Comparison of ENCODE assay signal across 8 cellular contexts in genomic region chr17:56594528-56595418, GRCh38. TPM values are rescaled to one million over a fixed set of nuclear protein-coding genes. Genes with fewer than 3 reads are reported as not detected.
DNase-seq lines count a peak whose midpoint lies in the region; ATAC-seq, FAIRE-seq and TF ChIP-seq lines count a peak whose summit lies in the region.

No MANE protein-coding gene starts in this region.

- peaks cover 19% of the 10 kb centered on the region for H3K27me3 ChIP-seq in CD4-positive, alpha-beta T cell (ENCODE audit: control insufficient read depth, insufficient read depth, low read length)
- peaks cover 83% of the 10 kb centered on the region for H3K27me3 ChIP-seq in neural progenitor cell

- peaks cover 44% of the 10 kb centered on the region for H3K27me3 Mint-ChIP-seq in CD4-positive, alpha-beta T cell
- H3K27me3 Mint-ChIP-seq in activated B cell treated with CpG ODN at 0.5 μM for 24 hours (peaks cover 47% of the 10 kb centered on the region), endothelial cell (ENCODE audit: unreplicated experiment) (peaks cover 17% of the 10 kb centered on the region), neural progenitor cell (ENCODE audit: insufficient read depth, low read depth) (peaks cover 8% of the 10 kb centered on the region)

- H3K4me1 Mint-ChIP-seq in CD4-positive, alpha-beta T cell (ENCODE audit: low read depth), result peaks cover 37% of the 10 kb centered on the region
- peaks cover 42% of the 10 kb centered on the region for H3K4me1 Mint-ChIP-seq in activated B cell treated with CpG ODN at 0.5 μM for 24 hours
- H3K4me1 Mint-ChIP-seq in endothelial cell (ENCODE audit: unreplicated experiment), result peaks cover 13% of the 10 kb centered on the region
- H3K4me1 Mint-ChIP-seq in neural progenitor cell, result peaks cover 30% of the 10 kb centered on the region

- H3K9me3 Mint-ChIP-seq in CD4-positive, alpha-beta T cell, result no peaks in the 10 kb centered on the region
- H3K9me3 Mint-ChIP-seq in activated B cell treated with CpG ODN at 0.5 μM for 24 hours (no peaks in the 10 kb centered on the region), endothelial cell (ENCODE audit: unreplicated experiment) (no peaks in the 10 kb centered on the region), neural progenitor cell (no peaks in the 10 kb centered on the region)

- DNase-seq in CD4-positive, alpha-beta T cell, result peak in 7 of 10 experiments; percentile 12 to 52 (median 26)
- DNase-seq in HTR-8/SVneo (ENCODE audit: insufficient read length, low spot score) (peak; percentile 26), activated B cell treated with CpG ODN at 0.5 μM for 24 hours (peak; percentile 26), endothelial cell (ENCODE audit: low spot score) (peak; percentile 12), neural progenitor cell (ENCODE audit: low spot score) (peak; percentile 63), hepatic stellate cell (ENCODE audit: low spot score) (no peak)

- H3K79me2 ChIP-seq in neural progenitor cell (ENCODE audit: low read depth), result no peaks in the 10 kb centered on the region

- H3K4me2 ChIP-seq in neural progenitor cell, result peak overlapping the region; percentile 95

- peak overlapping the region; percentile 88 for H3K4me3 Mint-ChIP-seq in CD4-positive, alpha-beta T cell
- peak overlapping the region; percentile 61 for H3K4me3 Mint-ChIP-seq in activated B cell treated with CpG ODN at 0.5 μM for 24 hours
- no peak overlapping the region for H3K4me3 Mint-ChIP-seq in endothelial cell (ENCODE audit: unreplicated experiment)
- H3K4me3 Mint-ChIP-seq in neural progenitor cell, result peak overlapping the region; percentile 80

- peaks cover 16% of the 10 kb centered on the region for H3K36me3 Mint-ChIP-seq in CD4-positive, alpha-beta T cell (ENCODE audit: low read depth)
- H3K36me3 Mint-ChIP-seq in activated B cell treated with CpG ODN at 0.5 μM for 24 hours (ENCODE audit: low read depth), result no peaks in the 10 kb centered on the region
- H3K36me3 Mint-ChIP-seq in endothelial cell (ENCODE audit: low read depth, unreplicated experiment), result no peaks in the 10 kb centered on the region
- H3K36me3 Mint-ChIP-seq in neural progenitor cell, result no peaks in the 10 kb centered on the region

- H3K27ac Mint-ChIP-seq in CD4-positive, alpha-beta T cell, result peak overlapping the region; percentile 96
- H3K27ac Mint-ChIP-seq in activated B cell treated with CpG ODN at 0.5 μM for 24 hours (no peak overlapping the region), endothelial cell (ENCODE audit: unreplicated experiment) (no peak overlapping the region), neural progenitor cell (no peak overlapping the region)

- peak; percentile 97 for FAIRE-seq in HTR-8/SVneo (lab: Jason Lieb, UNC)

- H4K20me1 ChIP-seq in neural progenitor cell (ENCODE audit: low read depth), result peaks cover 19% of the 10 kb centered on the region

- POLR2A ChIA-PET in CD4-positive, alpha-beta T cell (lab: Charles Lee), result interaction anchor here (0.7 to 5.3 kb wide), 13 partner anchors 8 to 319 kb away, joined by 3 to 147 read pairs (median 8); partner anchors contain the start of gene TRIM25
- POLR2A ChIA-PET in activated B cell treated with CpG ODN at 0.5 μM for 24 hours (lab: Charles Lee), result interaction anchor here (0.6 kb wide), 2 partner anchors 184 to 1130 kb away, joined by 3 to 4 read pairs; no protein-coding TSS in a partner anchor

- H3K9me3 ChIP-seq in CD4-positive, alpha-beta T cell (ENCODE audit: control insufficient read depth, low read length), result no peaks in the 10 kb centered on the region
- no peaks in the 10 kb centered on the region for H3K9me3 ChIP-seq in neural progenitor cell (ENCODE audit: low read depth)

- ATAC-seq in CD4-positive, alpha-beta T cell (ENCODE audit: poor library complexity), result peak; percentile 17
- no peak for ATAC-seq in activated B cell treated with CpG ODN at 0.5 μM for 24 hours (ENCODE audit: low read depth)
- ATAC-seq in HG02571 (IDR thresholded peaks at IDR 0.05; ENCODE audit: unreplicated experiment), result no peak
- ATAC-seq in HG03039 (IDR thresholded peaks at IDR 0.05; ENCODE audit: unreplicated experiment), result no peak

- peaks cover 49% of the 10 kb centered on the region for H3F3A ChIP-seq in neural progenitor cell (ENCODE audit: low read depth)

- peak overlapping the region; percentile 68 for H3K27ac ChIP-seq in CD4-positive, alpha-beta T cell (ENCODE audit: low read depth, low read length)
- no peak overlapping the region for H3K27ac ChIP-seq in neural progenitor cell

- no peak for TF ChIP-seq CTCF in CD4-positive, alpha-beta T cell (IDR thresholded peaks at IDR 0.05)
- TF ChIP-seq CTCF in activated B cell treated with CpG ODN at 0.5 μM for 24 hours (IDR thresholded peaks at IDR 0.05), result no peak
- no peak for TF ChIP-seq CTCF in endothelial cell (IDR thresholded peaks at IDR 0.05; ENCODE audit: unreplicated experiment)
- TF ChIP-seq CTCF in neural progenitor cell (IDR thresholded peaks at IDR 0.05), result no peak

- intact Hi-C loops in CD4-positive, alpha-beta T cell (cut with DNase I, micrococcal nuclease), result loop anchor here (5.0 to 10.0 kb wide), 3 partner anchors 348 to 490 kb away; partner anchors contain the start of genes AKAP1 (in 1 of the 2) and COIL (in 1 of the 2)
- intact Hi-C loops in activated B cell treated with CpG ODN at 0.5 μM for 24 hours (cut with micrococcal nuclease), result loop anchor here (10.0 kb wide), 1 partner anchor 1070 kb away; no protein-coding TSS in a partner anchor

- CTCF ChIA-PET in CD4-positive, alpha-beta T cell (lab: Charles Lee), result interaction anchor here (0.6 to 4.0 kb wide), 4 partner anchors 59 to 648 kb away, joined by 5 to 27 read pairs (median 8); no protein-coding TSS in a partner anchor
- CTCF ChIA-PET in activated B cell treated with CpG ODN at 0.5 μM for 24 hours (lab: Charles Lee), result interaction anchor here (1.6 kb wide), 1 partner anchor 185 kb away, joined by 5 read pairs; no protein-coding TSS in a partner anchor

- no peaks in the 10 kb centered on the region for H3K36me3 ChIP-seq in neural progenitor cell

- no peak overlapping the region for H3K9ac ChIP-seq in neural progenitor cell

- peak overlapping the region; percentile 80 for H2AFZ ChIP-seq in neural progenitor cell (replicated peaks)

- peaks cover 30% of the 10 kb centered on the region for H3K4me1 ChIP-seq in neural progenitor cell

- peak overlapping the region; percentile 71 for H3K4me3 ChIP-seq in neural progenitor cell

RNA-seq across cellular contexts. Expression of gene NOG, which starts 1.3 kb away (rescaled TPM):
- 10 to 100 TPM; 12.5 to 12.7 TPM for total RNA-seq in CD4-positive, alpha-beta T cell
- not detected in 2 replicates for total RNA-seq in activated B cell treated with CpG ODN at 0.5 μM for 24 hours
- total RNA-seq in endothelial cell (ENCODE audit: unreplicated experiment), result not detected
- 0.34 and 2.4 TPM in 2 replicates for total RNA-seq in neural progenitor cell (ENCODE audit: low replicate concordance)
